8 cellular contexts compared by ENCODE assay signal in genomic region chr1:33634806-33635205, GRCh38.
DNase-seq lines count a peak whose midpoint lies in the region; ATAC-seq and TF ChIP-seq lines count a peak whose summit lies in the region.

No MANE protein-coding gene starts in this region.

- no peak overlapping the region for H3K4me3 Mint-ChIP-seq in WTC11
- H3K4me3 Mint-ChIP-seq in stimulated activated naive B cell treated with anti-CD40 and anti-IgM and Interleukin-4, amounts not matched to agents 10 μg/mL and 1 μg/mL and 100 μg/mL, for 72 hours: no peak overlapping the region

- H3K36me3 Mint-ChIP-seq in WTC11: peaks cover 11% of the 10 kb centered on the region
- H3K36me3 Mint-ChIP-seq in stimulated activated naive B cell treated with anti-CD40 and anti-IgM and Interleukin-4, amounts not matched to agents 10 μg/mL and 1 μg/mL and 100 μg/mL, for 72 hours: no peaks in the 10 kb centered on the region

- CTCF ChIA-PET in HEK293 (lab: Yijun Ruan, JAX) (interaction anchor here (0.6 to 4.6 kb wide), 19 partner anchors 7 to 1109 kb away, joined by 3 to 47 read pairs (median 3); no protein-coding TSS in a partner anchor), WTC11 (lab: Charles Lee) (interaction anchor here (0.7 to 2.1 kb wide), 5 partner anchors 10 to 529 kb away, joined by 3 to 10 read pairs (median 5); partner anchors contain the start of gene TRIM62)

- H3K4me3 ChIP-seq in HEK293 (ENCODE audit: low read depth, low read length) (no peak overlapping the region), left ventricle myocardium inferior (no peak overlapping the region)

- H3K36me3 ChIP-seq in HEK293 (ENCODE audit: control insufficient read depth in 2 of 2, insufficient read depth in 1 of 2, low read length in 2 of 2) (no peaks in the 10 kb centered on the region), left ventricle myocardium inferior (no peaks in the 10 kb centered on the region)

- no peak overlapping the region for H3K27ac Mint-ChIP-seq in WTC11
- H3K27ac Mint-ChIP-seq in stimulated activated naive B cell treated with anti-CD40 and anti-IgM and Interleukin-4, amounts not matched to agents 10 μg/mL and 1 μg/mL and 100 μg/mL, for 72 hours: no peak overlapping the region

- H3K27me3 Mint-ChIP-seq in WTC11 (ENCODE audit: low read depth): peaks cover 20% of the 10 kb centered on the region
- H3K27me3 Mint-ChIP-seq in stimulated activated naive B cell treated with anti-CD40 and anti-IgM and Interleukin-4, amounts not matched to agents 10 μg/mL and 1 μg/mL and 100 μg/mL, for 72 hours: peaks cover 43 to 56% of the 10 kb centered on the region in 2 donors

- TF ChIP-seq CTCF in HEK293 (tag by site-specific recombination; IDR thresholded peaks at IDR 0.05) (peak; percentile 63; the same call in 1 of the 2 replicates), WTC11 (IDR thresholded peaks at IDR 0.05) (peak; percentile 61), left ventricle myocardium inferior (IDR thresholded peaks at IDR 0.05; ENCODE audit: borderline replicate concordance) (peak; percentile 77)

- peaks cover 31% of the 10 kb centered on the region for H3K4me1 Mint-ChIP-seq in WTC11
- H3K4me1 Mint-ChIP-seq in stimulated activated naive B cell treated with anti-CD40 and anti-IgM and Interleukin-4, amounts not matched to agents 10 μg/mL and 1 μg/mL and 100 μg/mL, for 72 hours: peaks cover 3 to 4% of the 10 kb centered on the region in 2 donors

- intact Hi-C loops in left ventricle myocardium inferior (cut with micrococcal nuclease): no loop called here

- ATAC-seq in WTC11 (peak; percentile 59), GM21786 (IDR thresholded peaks at IDR 0.05; ENCODE audit: unreplicated experiment) (no peak)
- ATAC-seq in stimulated activated naive B cell treated with anti-CD40 and anti-IgM and Interleukin-4, amounts not matched to agents 10 μg/mL and 1 μg/mL and 100 μg/mL, for 72 hours (replicated peaks): peak; percentile 55 to 64

- peaks cover 8% of the 10 kb centered on the region for H3K27me3 ChIP-seq in left ventricle myocardium inferior (ENCODE audit: low read depth)

- no peaks in the 10 kb centered on the region for H3K4me1 ChIP-seq in HEK293 (ENCODE audit: control insufficient read depth, insufficient read depth, low read length)
- peaks cover 4% of the 10 kb centered on the region for H3K4me1 ChIP-seq in left ventricle myocardium inferior

- H3K27ac ChIP-seq in HEK293 (ENCODE audit: extremely low read depth, low read depth, low read length): no peak overlapping the region
- no peak overlapping the region for H3K27ac ChIP-seq in left ventricle myocardium inferior (replicated peaks)

- POLR2A ChIA-PET in HEK293 (lab: Yijun Ruan, JAX): no interaction called here
- POLR2A ChIA-PET in WTC11 (lab: Charles Lee): no interaction called here

- peaks cover 3% of the 10 kb centered on the region for H3K9me3 Mint-ChIP-seq in WTC11
- no peaks in the 10 kb centered on the region for H3K9me3 Mint-ChIP-seq in stimulated activated naive B cell treated with anti-CD40 and anti-IgM and Interleukin-4, amounts not matched to agents 10 μg/mL and 1 μg/mL and 100 μg/mL, for 72 hours

- DNase-seq in COLO829 (ENCODE audit: low spot score) (peak; percentile 20), WTC11 (ENCODE audit: low spot score) (peak; percentile 75), left ventricle myocardium inferior (peak; percentile 20), dedifferentiated amniotic fluid mesenchymal stem cell (ENCODE audit: extremely low spot score) (no peak), NCI-H526 treated with DMSO at 0.1 percent for 48 hours (lab: John Stamatoyannopoulos, UW) (no peak)
- DNase-seq in stimulated activated naive B cell treated with anti-CD40 and anti-IgM and Interleukin-4, amounts not matched to agents 10 μg/mL and 1 μg/mL and 100 μg/mL, for 72 hours: peak; percentile 11

- no peaks in the 10 kb centered on the region for H3K9me3 ChIP-seq in HEK293 (ENCODE audit: control insufficient read depth, insufficient read depth, low read depth, low read length)
- no peaks in the 10 kb centered on the region for H3K9me3 ChIP-seq in left ventricle myocardium inferior (replicated peaks)

TF ChIP-seq in HEK293, 187 proteins besides CTCF, POLR2A, EP300 and RAD21:
- TF ChIP-seq ZBTB49 (tag by site-specific recombination; IDR thresholded peaks at IDR 0.05; ENCODE audit: low read depth): no peak
- TF ChIP-seq ZNF704 (tag by site-specific recombination; IDR thresholded peaks at IDR 0.05): no peak
- no peak for TF ChIP-seq ZNF558 (tag by site-specific recombination; IDR thresholded peaks at IDR 0.05)
- TF ChIP-seq KLF7 (tag by site-specific recombination; IDR thresholded peaks at IDR 0.05; ENCODE audit: borderline replicate concordance): peak; percentile 70; the same call in 1 of the 2 replicates
- peak; percentile 44 for TF ChIP-seq KLF1 (tag by site-specific recombination; IDR thresholded peaks at IDR 0.05)

TF ChIP-seq in WTC11, 78 proteins besides CTCF, POLR2A, EP300 and RAD21:
- TF ChIP-seq CREM (CRISPR knock-in tag; IDR thresholded peaks at IDR 0.05): no peak
- peak; percentile 97; the same call in 1 of the 2 replicates for TF ChIP-seq TEAD1 (CRISPR knock-in tag; IDR thresholded peaks at IDR 0.05)
- TF ChIP-seq ELF4 (CRISPR knock-in tag; IDR thresholded peaks at IDR 0.05; ENCODE audit: low read depth): no peak
- TF ChIP-seq JAZF1 (CRISPR knock-in tag; IDR thresholded peaks at IDR 0.05): no peak
- no peak for TF ChIP-seq KAT7 (CRISPR knock-in tag; IDR thresholded peaks at IDR 0.05; ENCODE audit: borderline replicate concordance)
- TF ChIP-seq TEAD4 (CRISPR knock-in tag; IDR thresholded peaks at IDR 0.05): 0 out of 2 replicates have a peak, but pooled peaks have one; percentile 80
- TF ChIP-seq ZNF423 (CRISPR knock-in tag; IDR thresholded peaks at IDR 0.05): no peak
- no peak for TF ChIP-seq ZNF138 (CRISPR knock-in tag; conservative IDR thresholded peaks at IDR 0.05)
TF ChIP-seq in WTC11: peak in this region for 2.

Comparison
In these comparisons a context has a peak if more than half of its experiments do, and no peak if none do; other contexts are left out.
1. DNase-seq: peak in COLO829 (single experiment), WTC11 (single experiment), left ventricle myocardium inferior (single experiment) and stimulated activated naive B cell treated with anti-CD40 and anti-IgM and Interleukin-4, amounts not matched to agents 10 μg/mL and 1 μg/mL and 100 μg/mL, for 72 hours (single experiment); none in dedifferentiated amniotic fluid mesenchymal stem cell (single experiment) and NCI-H526 treated with DMSO at 0.1 percent for 48 hours (single experiment).
2. Peak in every context shown above with its lines, with median percentiles within 50 percentile points of each other: CTCF ChIP-seq.